In the genomic region with DNA sequence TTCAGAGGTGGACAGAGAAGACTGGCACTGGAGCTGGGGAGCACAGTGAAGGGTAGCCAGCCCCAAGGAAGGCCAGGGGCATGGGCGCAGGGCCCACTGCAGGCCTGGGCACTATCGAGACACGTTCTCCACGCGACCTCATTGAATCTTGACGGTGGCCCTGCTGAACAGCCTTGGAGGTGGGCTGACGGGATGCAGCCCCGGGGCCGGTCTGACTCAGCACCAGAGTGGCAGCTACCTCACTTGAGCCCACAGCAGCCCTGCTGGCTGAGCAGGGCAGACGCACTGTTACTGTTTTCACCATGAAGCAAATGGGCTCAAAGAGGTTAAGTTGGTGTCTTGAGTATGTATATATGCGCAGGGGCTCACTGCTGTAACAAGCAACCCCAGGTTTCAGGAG, we compare ENCODE assay signal across 1 cellular context.
TF ChIP-seq lines count a peak whose summit lies in the region.

No MANE protein-coding gene starts in this region.

TF ChIP-seq in A549, 52 proteins besides CTCF, POLR2A, EP300 and RAD21:
- TF ChIP-seq TFCP2L1 (CRISPR knock-in tag; IDR thresholded peaks at IDR 0.05) (no peak), JUN (IDR thresholded peaks at IDR 0.05) (no peak)
